ENCODE assay signal across 25 cellular contexts in genomic region chr5:40871177-40871576, GRCh38. TPM values are rescaled to one million over a fixed set of nuclear protein-coding genes. Genes with fewer than 3 reads are reported as not detected.
DNase-seq lines count a peak whose midpoint lies in the region; ATAC-seq, FAIRE-seq and TF ChIP-seq lines count a peak whose summit lies in the region.
"Had no signal": no experiment of that assay in that cellular context is flagged by ENCODE, and none has a peak within 500 bp of the region (broad histone marks: within the 10 kb centered on the region; RNA-seq: fewer than 3 reads in every experiment).

No MANE protein-coding gene starts in this region.

- no peak overlapping the region for H2AFZ ChIP-seq in HepG2 (ENCODE audit: low read length)

- H3K27me3 ChIP-seq in HepG2 (ENCODE audit: control insufficient read depth in 1 of 2, insufficient read depth in 2 of 2, low read length in 2 of 2) (peaks cover 0 to 1% of the 10 kb centered on the region in 2 experiments; a peak in 2 of 5 replicates), right lobe of liver (no peaks in the 10 kb centered on the region), bronchial epithelial cell (ENCODE audit: control insufficient read depth, insufficient read depth, low read length) (no peaks in the 10 kb centered on the region)
- H3K27me3 ChIP-seq: BLaER1 treated with 17β-estradiol and CSF1 and Interleukin-3, amounts not matched to agents 10 nM and 100 nM had no signal

- WGBS in HepG2 (ENCODE audit: low lambda C conversion rate), result 18% methylated on average over 4 of the region's 4 CpGs
- 68% methylated on average over 4 of the region's 4 CpGs for WGBS in right lobe of liver (ENCODE audit: insufficient coverage, low coverage, low lambda C conversion rate, missing lambda C conversion rate)

- FAIRE-seq in HepG2 (lab: Jason Lieb, UNC) (no peak), bronchial epithelial cell (lab: Jason Lieb, UNC) (no peak), H54 (lab: Jason Lieb, UNC) (no peak)
- FAIRE-seq: D721Med, frontal cortex, GM12892 had no signal

- no TSS peak for BruUV-seq in HepG2 (replicated peaks; lab: Mats Ljungman, UMichigan)

- no peaks in the 10 kb centered on the region for H4K20me1 ChIP-seq in HepG2 (ENCODE audit: insufficient read depth, low read length)
- H4K20me1 ChIP-seq: BLaER1 treated with 17β-estradiol and CSF1 and Interleukin-3, amounts not matched to agents 10 nM and 100 nM had no signal

- H3K9me3 ChIP-seq in HepG2 (ENCODE audit: low read length) (no peaks in the 10 kb centered on the region), right lobe of liver (peaks cover 0 to 2% (median 0%) of the 10 kb centered on the region in 4 donors)

- CTCF ChIA-PET in HepG2 (lab: Yijun Ruan, JAX; ENCODE audit: low intra/inter-chr PET ratio, low total read pairs), result no interaction called here

- H3K4me1 ChIP-seq in HepG2 (ENCODE audit: insufficient read depth, low read length), result 0 out of 2 replicates have a peak, but pooled peaks cover 4% of the 10 kb centered on the region
- no peaks in the 10 kb centered on the region for H3K4me1 ChIP-seq in right lobe of liver

- H3K79me2 ChIP-seq in HepG2 (ENCODE audit: insufficient read depth, low read length), result no peaks in the 10 kb centered on the region

- TF ChIP-seq EP300 in HepG2 (IDR thresholded peaks at IDR 0.05; ENCODE audit: low read depth in 2 of 2, low read length in 2 of 2) (no peak), HepG2 (CRISPR knock-in tag; IDR thresholded peaks at IDR 0.05; ENCODE audit: borderline replicate concordance) (no peak)

- H3K36me3 ChIP-seq in HepG2 (replicated peaks in 1 of 2; ENCODE audit: control insufficient read depth in 1 of 2, insufficient read depth in 2 of 2, low read length in 2 of 2) (no peaks in the 10 kb centered on the region), right lobe of liver (no peaks in the 10 kb centered on the region), bronchial epithelial cell (ENCODE audit: control insufficient read depth, insufficient read depth, low read length) (no peaks in the 10 kb centered on the region)
- H3K36me3 ChIP-seq: BLaER1 treated with 17β-estradiol and CSF1 and Interleukin-3, amounts not matched to agents 10 nM and 100 nM had no signal

- no peak overlapping the region for H3K4me3 ChIP-seq in HepG2 (replicated peaks in 1 of 3; ENCODE audit: insufficient read depth in 1 of 3, low read depth in 2 of 3, low read length in 3 of 3)
- H3K4me3 ChIP-seq in right lobe of liver, result no peak overlapping the region
- H3K4me3 ChIP-seq in bronchial epithelial cell (ENCODE audit: low read depth, low read length), result no peak overlapping the region
- no peak overlapping the region for H3K4me3 ChIP-seq in foreskin fibroblast (ENCODE audit: low read depth in 1 of 2, low read length in 2 of 2)
- H3K4me3 ChIP-seq: BLaER1 treated with 17β-estradiol and CSF1 and Interleukin-3, amounts not matched to agents 10 nM and 100 nM had no signal

- ATAC-seq in HepG2, result peak; percentile 44; the same call in 1 of the 3 replicates
- ATAC-seq in right lobe of liver, result no peak
- ATAC-seq: left lobe of liver, T-helper 17 cell had no signal

- POLR2A ChIA-PET in HepG2 (lab: Yijun Ruan, JAX), result no interaction called here

- intact Hi-C loops in HepG2 (cut with micrococcal nuclease; ENCODE audit: unreplicated experiment), result no loop called here
- intact Hi-C loops in right lobe of liver (cut with DNase I), result no loop called here

- no peak overlapping the region for H3K27ac ChIP-seq in HepG2 (ENCODE audit: extremely low read length, insufficient read depth, low read length)
- H3K27ac ChIP-seq in right lobe of liver, result no peak overlapping the region
- H3K27ac ChIP-seq: BLaER1 treated with 17β-estradiol and CSF1 and Interleukin-3, amounts not matched to agents 10 nM and 100 nM; HL-60 had no signal

- TF ChIP-seq CTCF in HepG2 (CRISPR knock-in tag; IDR thresholded peaks at IDR 0.05) (no peak), right lobe of liver (IDR thresholded peaks at IDR 0.05) (no peak), bronchial epithelial cell (IDR thresholded peaks at IDR 0.05; ENCODE audit: insufficient read depth, low read length, severe bottlenecking) (no peak), foreskin fibroblast (IDR thresholded peaks at IDR 0.05; ENCODE audit: low read depth, low read length) (no peak)

- in situ Hi-C loops in HepG2 (cut with HindIII; ENCODE audit: extremely low pct_ligation_motif_present, low pct_unique_long_range_greater_than_20kb), result no loop called here

- no peak for TF ChIP-seq RAD21 in HepG2 (CRISPR knock-in tag; IDR thresholded peaks at IDR 0.05)

- DNase-seq in HepG2 (ENCODE audit: low spot score) (no peak), right lobe of liver (no peak), bronchial epithelial cell (ENCODE audit: low read depth) (peak; percentile 27), foreskin fibroblast (peak; percentile 5 to 26), DMS53 treated with DMSO at 0.1 percent for 48 hours (lab: John Stamatoyannopoulos, UW; ENCODE audit: unreplicated experiment) (no peak), H54 (ENCODE audit: insufficient read length, low spot score) (no peak), retina (no peak), NCI-H1105 treated with DMSO at 0.1 percent for 48 hours (lab: John Stamatoyannopoulos, UW) (no peak)
- DNase-seq: amniotic stem cell; effector memory CD4-positive, alpha-beta T cell; KG1; midbrain; NCI-H1048; NCI-H2029 treated with DMSO at 0.1 percent for 48 hours; NCI-H510A; Right ventricle myocardium superior; stimulated activated CD4-positive, alpha-beta T cell treated with anti-CD3 and anti-CD28 coated beads, Interleukin-4, amount 100 ng/mL, for 24 hours; T-helper 17 cell had no signal

- no peak for TF ChIP-seq POLR2A in HepG2 (IDR thresholded peaks at IDR 0.05; ENCODE audit: insufficient read depth in 1 of 2, low read depth in 2 of 2, low read length in 2 of 2)
- no peak for TF ChIP-seq POLR2A in right lobe of liver (IDR thresholded peaks at IDR 0.05)
- no peak for TF ChIP-seq POLR2A in H54 (IDR thresholded peaks at IDR 0.05; ENCODE audit: low read depth, low read length)

- no peak overlapping the region for H3K4me2 ChIP-seq in HepG2 (ENCODE audit: low read depth, low read length)
- H3K4me2 ChIP-seq: BLaER1 treated with 17β-estradiol and CSF1 and Interleukin-3, amounts not matched to agents 10 nM and 100 nM had no signal

- H3K9ac ChIP-seq in HepG2 (ENCODE audit: insufficient read depth, low read depth, low read length), result no peak overlapping the region
- H3K9ac ChIP-seq: BLaER1 treated with 17β-estradiol and CSF1 and Interleukin-3, amounts not matched to agents 10 nM and 100 nM had no signal

RNA-seq across cellular contexts. Expression of gene CARD6, which starts 30.0 kb away (rescaled TPM):
- total RNA-seq in HepG2 (2016; rRNA removed; fragmentation: Illumina TruSeq; extraction: Trizol) (1.4 TPM in 2 replicates), right lobe of liver (1 to 10 TPM; 3.0 to 6.2 (median 3.3) TPM), bronchial epithelial cell (6.1 and 7.8 TPM in 2 replicates)
- 0.71 and 1.1 TPM in 2 replicates for total RNA-seq in HepG2 (2016; cell fraction: cytosol; rRNA removed; fragmentation: Illumina TruSeq; extraction: Trizol; ENCODE audit: low read depth)
- total RNA-seq in HepG2 (2016; cell fraction: insoluble cytoplasmic fraction; rRNA removed; fragmentation: Illumina TruSeq; extraction: Trizol), result 1.2 and 1.6 TPM in 2 replicates
- total RNA-seq in HepG2 (2016; cell fraction: membrane; rRNA removed; fragmentation: Illumina TruSeq; extraction: Trizol), result 1.1 and 1.6 TPM in 2 replicates
- total RNA-seq in HepG2 (2016; cell fraction: nucleus; rRNA removed; fragmentation: Illumina TruSeq; extraction: Trizol), result 0.56 and 1.2 TPM in 2 replicates
- polyA plus RNA-seq in HepG2 (2011; rRNA removed), result 0.33 and 0.39 TPM in 2 replicates
- polyA plus RNA-seq in HepG2 (2011; cell fraction: cytosol; rRNA removed), result 0.16 and 0.31 TPM in 2 replicates
- 0.08 and 0.24 TPM in 2 replicates for polyA plus RNA-seq in HepG2 (2011; cell fraction: nucleus; rRNA removed)
- 0.43 and 0.58 TPM in 2 replicates for polyA plus RNA-seq in HepG2 (2012)
- 0.05 TPM in 1 of 2 replicates, not detected in the other for polyA plus RNA-seq in HepG2 (2016; cell fraction: cytosol; fragmentation: Illumina TruSeq; extraction: Trizol; ENCODE audit: low read depth)
- polyA plus RNA-seq in HepG2 (2016; cell fraction: insoluble cytoplasmic fraction; fragmentation: Illumina TruSeq; extraction: Trizol; ENCODE audit: low read depth), result 0.73 and 1.0 TPM in 2 replicates
- 0.08 and 0.15 TPM in 2 replicates for polyA plus RNA-seq in HepG2 (2016; cell fraction: membrane; fragmentation: Illumina TruSeq; extraction: Trizol; ENCODE audit: low read depth)
- 0.66 and 0.81 TPM in 2 replicates for polyA plus RNA-seq in HepG2 (2016; cell fraction: nucleus; fragmentation: Illumina TruSeq; extraction: Trizol; ENCODE audit: insufficient read depth, low read depth)
- 0.26 and 9.3 TPM in 2 replicates for polyA minus RNA-seq in HepG2 (2011; rRNA and poly(A)+ RNA removed; ENCODE audit: low replicate concordance)
- 0.20 TPM in 1 of 2 replicates, not detected in the other for polyA minus RNA-seq in HepG2 (2011; cell fraction: cytosol; rRNA and poly(A)+ RNA removed)
- 0.26 and 0.62 TPM in 2 replicates for polyA minus RNA-seq in HepG2 (2011; cell fraction: nucleus; rRNA and poly(A)+ RNA removed)

RNA-seq across cellular contexts. Expression of gene RPL37, which starts 36.2 kb away (rescaled TPM):
- 1,981 and 2,192 TPM in 2 replicates for total RNA-seq in HepG2 (2016; rRNA removed; fragmentation: Illumina TruSeq; extraction: Trizol)
- total RNA-seq in HepG2 (2016; cell fraction: cytosol; rRNA removed; fragmentation: Illumina TruSeq; extraction: Trizol; ENCODE audit: low read depth), result 3,324 and 3,542 TPM in 2 replicates
- total RNA-seq in HepG2 (2016; cell fraction: insoluble cytoplasmic fraction; rRNA removed; fragmentation: Illumina TruSeq; extraction: Trizol), result 1,946 and 2,347 TPM in 2 replicates
- total RNA-seq in HepG2 (2016; cell fraction: membrane; rRNA removed; fragmentation: Illumina TruSeq; extraction: Trizol), result 4,900 and 5,247 TPM in 2 replicates
- total RNA-seq in HepG2 (2016; cell fraction: nucleus; rRNA removed; fragmentation: Illumina TruSeq; extraction: Trizol), result 696 and 786 TPM in 2 replicates
- 3,367 and 3,734 TPM in 2 replicates for polyA plus RNA-seq in HepG2 (2011; rRNA removed)
- 216 and 299 TPM in 2 replicates for polyA plus RNA-seq in HepG2 (2011; cell fraction: cytosol; rRNA removed)
- 168 and 341 TPM in 2 replicates for polyA plus RNA-seq in HepG2 (2011; cell fraction: nucleus; rRNA removed)
- 2,075 and 2,920 TPM in 2 replicates for polyA plus RNA-seq in HepG2 (2012)
- polyA plus RNA-seq in HepG2 (2016; cell fraction: cytosol; fragmentation: Illumina TruSeq; extraction: Trizol; ENCODE audit: low read depth), result 4,668 and 5,281 TPM in 2 replicates
- polyA plus RNA-seq in HepG2 (2016; cell fraction: insoluble cytoplasmic fraction; fragmentation: Illumina TruSeq; extraction: Trizol; ENCODE audit: low read depth), result 2,672 and 2,701 TPM in 2 replicates
- 6,074 and 6,302 TPM in 2 replicates for polyA plus RNA-seq in HepG2 (2016; cell fraction: membrane; fragmentation: Illumina TruSeq; extraction: Trizol; ENCODE audit: low read depth)
- polyA plus RNA-seq in HepG2 (2016; cell fraction: nucleus; fragmentation: Illumina TruSeq; extraction: Trizol; ENCODE audit: insufficient read depth, low read depth), result 1,552 and 1,570 TPM in 2 replicates
- 352 and 1,422 TPM in 2 replicates for polyA minus RNA-seq in HepG2 (2011; rRNA and poly(A)+ RNA removed; ENCODE audit: low replicate concordance)
- polyA minus RNA-seq in HepG2 (2011; cell fraction: cytosol; rRNA and poly(A)+ RNA removed), result 513 and 618 TPM in 2 replicates
- polyA minus RNA-seq in HepG2 (2011; cell fraction: nucleus; rRNA and poly(A)+ RNA removed), result 284 and 353 TPM in 2 replicates
- total RNA-seq in right lobe of liver, result 100 to 1,000 TPM in 4 of 6 experiments, 10 to 100 TPM in 2; 36.5 to 472 (median 400) TPM
- total RNA-seq in bronchial epithelial cell, result 264 and 2,479 TPM in 2 replicates

RNA-seq across cellular contexts. Expression of gene C7, which starts 38.1 kb away (rescaled TPM):
- total RNA-seq in HepG2 (2016; rRNA removed; fragmentation: Illumina TruSeq; extraction: Trizol), result 3.5 and 3.6 TPM in 2 replicates
- total RNA-seq in HepG2 (2016; cell fraction: cytosol; rRNA removed; fragmentation: Illumina TruSeq; extraction: Trizol; ENCODE audit: low read depth), result 0.09 and 0.40 TPM in 2 replicates
- 3.6 and 5.1 TPM in 2 replicates for total RNA-seq in HepG2 (2016; cell fraction: insoluble cytoplasmic fraction; rRNA removed; fragmentation: Illumina TruSeq; extraction: Trizol)
- 0.48 and 0.68 TPM in 2 replicates for total RNA-seq in HepG2 (2016; cell fraction: membrane; rRNA removed; fragmentation: Illumina TruSeq; extraction: Trizol)
- 3.9 and 5.2 TPM in 2 replicates for total RNA-seq in HepG2 (2016; cell fraction: nucleus; rRNA removed; fragmentation: Illumina TruSeq; extraction: Trizol)
- polyA plus RNA-seq in HepG2 (2011; rRNA removed), result 1.4 and 1.7 TPM in 2 replicates
- 1.0 and 2.9 TPM in 2 replicates for polyA plus RNA-seq in HepG2 (2011; cell fraction: cytosol; rRNA removed)
- 1.0 and 1.1 TPM in 2 replicates for polyA plus RNA-seq in HepG2 (2011; cell fraction: nucleus; rRNA removed)
- 1.8 and 2.9 TPM in 2 replicates for polyA plus RNA-seq in HepG2 (2012)
- 0.45 and 0.92 TPM in 2 replicates for polyA plus RNA-seq in HepG2 (2016; cell fraction: cytosol; fragmentation: Illumina TruSeq; extraction: Trizol; ENCODE audit: low read depth)
- polyA plus RNA-seq in HepG2 (2016; cell fraction: insoluble cytoplasmic fraction; fragmentation: Illumina TruSeq; extraction: Trizol; ENCODE audit: low read depth), result 0.58 and 2.0 TPM in 2 replicates
- polyA plus RNA-seq in HepG2 (2016; cell fraction: membrane; fragmentation: Illumina TruSeq; extraction: Trizol; ENCODE audit: low read depth), result 0.09 and 0.52 TPM in 2 replicates
- 1.7 and 9.3 TPM in 2 replicates for polyA plus RNA-seq in HepG2 (2016; cell fraction: nucleus; fragmentation: Illumina TruSeq; extraction: Trizol; ENCODE audit: insufficient read depth, low read depth)
- polyA minus RNA-seq in HepG2 (2011; rRNA and poly(A)+ RNA removed; ENCODE audit: low replicate concordance), result 0.18 TPM in 1 of 2 replicates, not detected in the other
- polyA minus RNA-seq in HepG2 (2011; cell fraction: cytosol; rRNA and poly(A)+ RNA removed), result 0.35 and 0.59 TPM in 2 replicates
- polyA minus RNA-seq in HepG2 (2011; cell fraction: nucleus; rRNA and poly(A)+ RNA removed), result 0.64 and 1.6 TPM in 2 replicates
- 100 to 1,000 TPM in 3 of 6 experiments, 10 to 100 TPM in 3; 49.0 to 191 (median 90.0) TPM for total RNA-seq in right lobe of liver
- under 0.01 TPM in 1 of 2 replicates, not detected in the other for total RNA-seq in bronchial epithelial cell
- total RNA-seq: T-helper 17 cell had no signal
- polyA plus RNA-seq: neural cell had no signal

Comparison
In these comparisons a context has a peak if more than half of its experiments do, and no peak if none do; other contexts are left out.
1. RNA of gene C7, which starts 38.1 kb away (total RNA-seq): 49.0 to 191 TPM in right lobe of liver; 0.09 to 5.2 TPM in HepG2 and under 0.01 TPM in bronchial epithelial cell; every median in the first group is over 4 times any median in the second.
2. DNase-seq: peak in bronchial epithelial cell (single experiment) and foreskin fibroblast (2 of 2); none in HepG2 (single experiment), right lobe of liver (0 of 3), DMS53 treated with DMSO at 0.1 percent for 48 hours (single experiment), H54 (single experiment), retina (single experiment) and NCI-H1105 treated with DMSO at 0.1 percent for 48 hours (single experiment).